30 cellular contexts compared by ENCODE assay signal in the genomic region with DNA sequence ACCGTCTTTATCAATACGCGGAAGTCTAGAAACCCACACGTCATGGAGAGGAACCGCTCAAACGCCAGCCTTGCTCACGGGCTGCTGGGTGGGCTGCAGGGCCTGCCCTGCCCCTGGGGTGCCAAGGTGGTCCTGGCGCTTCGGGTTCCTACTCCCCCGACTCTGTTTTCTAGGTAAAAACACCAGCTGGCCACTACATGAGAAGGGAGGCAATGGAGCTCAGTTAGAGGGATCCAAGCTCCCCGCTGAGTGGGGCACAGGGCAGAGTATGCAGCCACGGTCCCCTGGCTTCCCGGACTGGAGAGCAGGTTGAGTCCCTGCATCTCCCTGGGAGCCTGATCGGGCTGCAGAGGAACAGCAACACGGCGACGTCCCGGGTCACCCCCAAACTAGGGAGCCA. TPM values are rescaled to one million over a fixed set of nuclear protein-coding genes. Genes with fewer than 3 reads are reported as not detected.
"Had no signal": no experiment of that assay in that cellular context is flagged by ENCODE, and none has a peak within 500 bp of the region (broad histone marks: within the 10 kb centered on the region; RNA-seq: fewer than 3 reads in every experiment).

No MANE protein-coding gene starts in this region.

- H3K27me3 Mint-ChIP-seq: activated CD4-positive, alpha-beta memory T cell treated with anti-CD3 and anti-CD28 coated beads for 36 hours; activated CD4-positive, alpha-beta T cell treated with anti-CD3 and anti-CD28 coated beads for 36 hours; activated CD4-positive, alpha-beta T cell treated with anti-CD3 and anti-CD28 coated beads, Interleukin-2, amount 10 ng/mL, durations not matched to agents 24 days and 14 days; activated CD8-positive, alpha-beta memory T cell treated with anti-CD3 and anti-CD28 coated beads, Interleukin-2, amount 10 ng/mL, durations not matched to agents 7 days and 5 days; activated naive CD4-positive, alpha-beta T cell treated with anti-CD3 and anti-CD28 coated beads, Interleukin-2, amount 10 ng/mL, durations not matched to agents 7 days and 5 days; activated naive CD8-positive, alpha-beta T cell treated with anti-CD3 and anti-CD28 coated beads, Interleukin-2, amount 10 ng/mL, durations not matched to agents 7 days and 5 days; central memory CD8-positive, alpha-beta T cell; effector memory CD8-positive, alpha-beta T cell; T-helper 17 cell had no signal

- DNase-seq: activated CD4-positive, alpha-beta memory T cell treated with anti-CD3 and anti-CD28 coated beads for 36 hours; activated CD4-positive, alpha-beta T cell treated with anti-CD3 and anti-CD28 coated beads for 36 hours; activated CD4-positive, alpha-beta T cell treated with anti-CD3 and anti-CD28 coated beads, Interleukin-2, amount 10 ng/mL, durations not matched to agents 24 days and 14 days; activated CD4-positive, CD25-positive, alpha-beta regulatory T cell; activated CD4-positive, CD25-positive, alpha-beta regulatory T cell treated with anti-CD3 and anti-CD28 coated beads, Interleukin-2, amount 50 U/mL, for 72 hours; activated CD8-positive, alpha-beta memory T cell treated with anti-CD3 and anti-CD28 coated beads, Interleukin-2, amount 10 ng/mL, durations not matched to agents 7 days and 5 days; activated CD8-positive, alpha-beta memory T cell treated with anti-CD3 and anti-CD28 coated beads, Interleukin-2, amount 50 U/mL, for 4 hours; activated CD8-positive, alpha-beta T cell treated with anti-CD3 and anti-CD28 coated beads, Interleukin-2, amount 10 ng/mL, durations not matched to agents 7 days and 5 days; activated gamma-delta T cell; activated naive CD4-positive, alpha-beta T cell; activated naive CD4-positive, alpha-beta T cell treated with anti-CD3 and anti-CD28 coated beads, Interleukin-2, amount 10 ng/mL, durations not matched to agents 7 days and 5 days; activated naive CD8-positive, alpha-beta T cell treated with anti-CD3 and anti-CD28 coated beads, Interleukin-2, amount 10 ng/mL, durations not matched to agents 7 days and 5 days; activated T-cell treated with anti-CD3 and anti-CD28 coated beads, Interleukin-2, amount 50 U/mL, for 1 hour; activated T-cell treated with anti-CD3 and anti-CD28 coated beads, Interleukin-2, amount 50 U/mL, for 48 hours; cortex of kidney; dermis blood vessel endothelial cell; effector CD4-positive, alpha-beta T cell; effector memory CD8-positive, alpha-beta T cell; foreskin keratinocyte; gastrocnemius medialis; glutamatergic neuron; heart left ventricle; T-helper 1 cell; T-helper 17 cell; T1000 had no signal

- H3K9me3 Mint-ChIP-seq: activated CD4-positive, alpha-beta memory T cell treated with anti-CD3 and anti-CD28 coated beads for 36 hours; brain had no signal

- ATAC-seq: activated CD4-positive, alpha-beta T cell treated with anti-CD3 and anti-CD28 coated beads for 36 hours; activated CD8-positive, alpha-beta memory T cell treated with anti-CD3 and anti-CD28 coated beads, Interleukin-2, amount 10 ng/mL, durations not matched to agents 7 days and 5 days; activated CD8-positive, alpha-beta T cell treated with anti-CD3 and anti-CD28 coated beads, Interleukin-2, amount 10 ng/mL, durations not matched to agents 7 days and 5 days; activated naive CD4-positive, alpha-beta T cell treated with anti-CD3 and anti-CD28 coated beads, Interleukin-2, amount 50 U/mL, for 72 hours; effector memory CD8-positive, alpha-beta T cell; foreskin keratinocyte; gastrocnemius medialis; heart left ventricle; T-helper 17 cell had no signal

- H3K27ac Mint-ChIP-seq: activated CD4-positive, alpha-beta memory T cell treated with anti-CD3 and anti-CD28 coated beads for 36 hours; activated CD4-positive, alpha-beta T cell treated with anti-CD3 and anti-CD28 coated beads for 36 hours; activated CD4-positive, alpha-beta T cell treated with anti-CD3 and anti-CD28 coated beads, Interleukin-2, amount 10 ng/mL, durations not matched to agents 24 days and 14 days; activated CD8-positive, alpha-beta memory T cell treated with anti-CD3 and anti-CD28 coated beads, Interleukin-2, amount 10 ng/mL, durations not matched to agents 7 days and 5 days; activated CD8-positive, alpha-beta T cell treated with anti-CD3 and anti-CD28 coated beads, Interleukin-2, amount 10 ng/mL, durations not matched to agents 7 days and 5 days; activated naive CD4-positive, alpha-beta T cell treated with anti-CD3 and anti-CD28 coated beads, Interleukin-2, amount 10 ng/mL, durations not matched to agents 7 days and 5 days; activated naive CD4-positive, alpha-beta T cell treated with anti-CD3 and anti-CD28 coated beads, Interleukin-2, amount 50 U/mL, for 72 hours; activated T-helper 1 cell treated with anti-CD3 and anti-CD28 coated beads, Interleukin-12 subunit alpha, Interleukin-12 subunit beta, Interleukin-2, Interleukin-4 antibody, amounts not matched to agents 30 ng/mL and 10 ng/mL and 1 ng/mL, durations not matched to agents 14 hours and 24 hours and 36 hours; brain; effector memory CD8-positive, alpha-beta T cell; T-helper 17 cell; T-helper 2 cell treated with Interferon-gamma antibody and Interleukin-4, amounts not matched to agents 5 μg/mL and 100 μg/mL, for 36 hours had no signal

- H3K4me1 Mint-ChIP-seq: activated CD4-positive, alpha-beta T cell treated with anti-CD3 and anti-CD28 coated beads for 36 hours; activated naive CD4-positive, alpha-beta T cell treated with anti-CD3 and anti-CD28 coated beads, Interleukin-2, amount 10 ng/mL, durations not matched to agents 7 days and 5 days; activated naive CD8-positive, alpha-beta T cell treated with anti-CD3 and anti-CD28 coated beads, Interleukin-2, amount 10 ng/mL, durations not matched to agents 7 days and 5 days; brain had no signal

- H3K4me3 Mint-ChIP-seq: activated CD4-positive, alpha-beta memory T cell treated with anti-CD3 and anti-CD28 coated beads for 36 hours; activated CD4-positive, alpha-beta T cell treated with anti-CD3 and anti-CD28 coated beads for 36 hours; activated CD4-positive, alpha-beta T cell treated with anti-CD3 and anti-CD28 coated beads, Interleukin-2, amount 10 ng/mL, durations not matched to agents 24 days and 14 days; activated CD8-positive, alpha-beta memory T cell treated with anti-CD3 and anti-CD28 coated beads, Interleukin-2, amount 10 ng/mL, durations not matched to agents 7 days and 5 days; activated CD8-positive, alpha-beta T cell treated with anti-CD3 and anti-CD28 coated beads, Interleukin-2, amount 10 ng/mL, durations not matched to agents 7 days and 5 days; activated naive CD4-positive, alpha-beta T cell treated with anti-CD3 and anti-CD28 coated beads, Interleukin-2, amount 10 ng/mL, durations not matched to agents 7 days and 5 days; activated naive CD8-positive, alpha-beta T cell treated with anti-CD3 and anti-CD28 coated beads, Interleukin-2, amount 10 ng/mL, durations not matched to agents 7 days and 5 days; activated T-helper 1 cell treated with anti-CD3 and anti-CD28 coated beads, Interleukin-12 subunit alpha, Interleukin-12 subunit beta, Interleukin-2, Interleukin-4 antibody, amounts not matched to agents 30 ng/mL and 10 ng/mL and 1 ng/mL, durations not matched to agents 14 hours and 24 hours and 36 hours; brain; central memory CD8-positive, alpha-beta T cell; effector memory CD8-positive, alpha-beta T cell; T-helper 17 cell; T-helper 2 cell treated with Interferon-gamma antibody and Interleukin-4, amounts not matched to agents 5 μg/mL and 100 μg/mL, for 36 hours had no signal

RNA-seq across cellular contexts. Expression of a gene that starts 41.2 kb away (rescaled TPM):
- total RNA-seq: activated CD4-positive, alpha-beta T cell treated with anti-CD3 and anti-CD28 coated beads, Interleukin-2, amount 10 ng/mL, durations not matched to agents 24 days and 14 days; activated CD8-positive, alpha-beta memory T cell treated with anti-CD3 and anti-CD28 coated beads, Interleukin-2, amount 10 ng/mL, durations not matched to agents 7 days and 5 days; activated CD8-positive, alpha-beta T cell treated with anti-CD3 and anti-CD28 coated beads, Interleukin-2, amount 10 ng/mL, durations not matched to agents 7 days and 5 days; activated T-helper 1 cell treated with anti-CD3 and anti-CD28 coated beads, Interleukin-12 subunit alpha, Interleukin-12 subunit beta, Interleukin-2, Interleukin-4 antibody, amounts not matched to agents 30 ng/mL and 10 ng/mL and 1 ng/mL, durations not matched to agents 14 hours and 24 hours and 36 hours had no signal
